In genomic region chr10:42638821-42639270, GRCh38 we compare ENCODE assay signal across 8 cellular contexts. TPM values are rescaled to one million over a fixed set of nuclear protein-coding genes. Genes with fewer than 3 reads are reported as not detected.
DNase-seq lines count a peak whose midpoint lies in the region; ATAC-seq and TF ChIP-seq lines count a peak whose summit lies in the region.

No MANE protein-coding gene starts in this region.

- no peaks in the 10 kb centered on the region for H3K27me3 Mint-ChIP-seq in naive thymus-derived CD8-positive, alpha-beta T cell

- peaks cover 16 to 40% (median 33%) of the 10 kb centered on the region in 4 donors for H3K4me1 Mint-ChIP-seq in naive thymus-derived CD8-positive, alpha-beta T cell

- no peaks in the 10 kb centered on the region for H3K9me3 Mint-ChIP-seq in naive thymus-derived CD8-positive, alpha-beta T cell

- DNase-seq in AG10803 (ENCODE audit: low read depth) (no peak), NB4 (ENCODE audit: low read depth) (no peak), DMS53 (lab: John Stamatoyannopoulos, UW) (no peak), A172 (ENCODE audit: low spot score) (no peak)
- peak in 5 of 10 donors; percentile 3 to 47 (median 36) for DNase-seq in naive thymus-derived CD8-positive, alpha-beta T cell
- DNase-seq in NK-92 treated with Interleukin-12 subunit alpha and Interleukin-12 subunit beta, amount 100 ng/mL, for 24 hours (lab: John Stamatoyannopoulos, UW), result no peak

- H3K36me3 Mint-ChIP-seq in naive thymus-derived CD8-positive, alpha-beta T cell, result peaks cover 0 to 25% (median 15%) of the 10 kb centered on the region in 3 donors

- H3K4me3 ChIP-seq in AG10803 (ENCODE audit: low read length) (peak overlapping the region; percentile 96), NB4 (ENCODE audit: low read depth, low read length) (peak overlapping the region; percentile 84)

- peak; percentile 51 to 54 for ATAC-seq in naive thymus-derived CD8-positive, alpha-beta T cell
- no peak for ATAC-seq in GM21515 (IDR thresholded peaks at IDR 0.05; ENCODE audit: unreplicated experiment)

- H3K27ac ChIP-seq in cingulate gyrus (ENCODE audit: low read depth, low read length), result peak overlapping the region; percentile 92

- H3K27ac Mint-ChIP-seq in naive thymus-derived CD8-positive, alpha-beta T cell, result peak overlapping the region; percentile 94 to 99 (median 98)

- peak overlapping the region; percentile 91 to 99 (median 97) for H3K4me3 Mint-ChIP-seq in naive thymus-derived CD8-positive, alpha-beta T cell

- no peak for TF ChIP-seq POLR2A in NB4 (IDR thresholded peaks at IDR 0.05; ENCODE audit: extremely low read depth, insufficient read length)

- TF ChIP-seq CTCF in AG10803 (conservative IDR thresholded peaks at IDR 0.05; ENCODE audit: low read length) (no peak), NB4 (IDR thresholded peaks at IDR 0.05; ENCODE audit: low read depth, low read length) (no peak)

- POLR2A ChIA-PET in naive thymus-derived CD8-positive, alpha-beta T cell (lab: Charles Lee), result interaction anchor here (0.8 to 1.8 kb wide), 5 partner anchors 114 to 1010 kb away, joined by 3 to 6 read pairs (median 4); partner anchors contain the start of genes BMS1, CSGALNACT2 and ZNF32

RNA-seq across cellular contexts. Expression of gene ZNF33B, which starts 0.5 kb away (rescaled TPM):
- 10 to 100 TPM; 64.4 to 64.6 TPM for total RNA-seq in naive thymus-derived CD8-positive, alpha-beta T cell
- 10 to 100 TPM in 1 of 3 donors, 1 to 10 TPM in 2; 6.9 to 12.9 (median 9.7) TPM for polyA plus RNA-seq in naive thymus-derived CD8-positive, alpha-beta T cell
- 9.7 and 10.4 TPM in 2 replicates for total RNA-seq in A172 (2014; rRNA removed; shearing (Covaris generic))
